ENCODE assay signal across 8 cellular contexts in genomic region chr12:57772429-57773322, GRCh38. TPM values are rescaled to one million over a fixed set of nuclear protein-coding genes. Genes with fewer than 3 reads are reported as not detected.
A peak's percentile ranks its signal among the peaks of the same experiment; 100 is the strongest.
DNase-seq lines count a peak whose midpoint lies in the region; ATAC-seq and TF ChIP-seq lines count a peak whose summit lies in the region.

TSS of gene EEF1AKMT3 (plus strand) at chr12:57772614. CDS start at chr12:57772725, 111 bp downstream.

- H3K36me3 ChIP-seq in DND-41 (ENCODE audit: insufficient read depth, low read length): peaks cover 29% of the 10 kb centered on the region
- H3K36me3 ChIP-seq in KMS-11 (ENCODE audit: insufficient read depth): no peaks in the 10 kb centered on the region; the same call in 1 of the 2 replicates
- H3K36me3 ChIP-seq in mucosa of rectum (ENCODE audit: control insufficient read depth in 2 of 2, insufficient read depth in 2 of 2, low read length in 2 of 2): peaks cover 4 to 7% of the 10 kb centered on the region in 2 donors

- H3K27ac ChIP-seq in DND-41 (ENCODE audit: low read length): peak within 1 kb of the TSS; percentile 88
- peak within 1 kb of the TSS; percentile 93 for H3K27ac ChIP-seq in KMS-11
- peak within 1 kb of the TSS; percentile 98 for H3K27ac ChIP-seq in VCaP
- peak within 1 kb of the TSS; percentile 94 to 98 for H3K27ac ChIP-seq in mucosa of rectum (ENCODE audit: low read depth in 2 of 2, low read length in 2 of 2)

- H3K27me3 ChIP-seq in DND-41 (ENCODE audit: insufficient read depth, low read length, poor library complexity) (no peaks in the 10 kb centered on the region), KMS-11 (ENCODE audit: insufficient read depth, low read depth) (no peaks in the 10 kb centered on the region), mucosa of rectum (ENCODE audit: control insufficient read depth in 2 of 2, insufficient read depth in 2 of 2, low read length in 2 of 2) (no peaks in the 10 kb centered on the region)

- H2AFZ ChIP-seq in DND-41 (ENCODE audit: low read depth, low read length): peak within 1 kb of the TSS; percentile 96
- H2AFZ ChIP-seq in KMS-11 (ENCODE audit: low read depth): peak within 1 kb of the TSS; percentile 95

- H3K9ac ChIP-seq in DND-41 (ENCODE audit: low read depth, low read length): peak within 1 kb of the TSS; percentile 81
- H3K9ac ChIP-seq in KMS-11: peak within 1 kb of the TSS; percentile 98
- peak within 1 kb of the TSS; percentile 88 to 94 for H3K9ac ChIP-seq in mucosa of rectum (ENCODE audit: low read depth in 1 of 2, low read length in 2 of 2)

- peaks cover 15% of the 10 kb centered on the region for H3K79me2 ChIP-seq in DND-41 (ENCODE audit: insufficient read depth, low read length)
- peaks cover 16% of the 10 kb centered on the region; the same call in 1 of the 2 replicates for H3K79me2 ChIP-seq in KMS-11 (ENCODE audit: insufficient read depth, low read depth)

- TF ChIP-seq CTCF in DND-41 (IDR thresholded peaks at IDR 0.05; ENCODE audit: borderline replicate concordance, extremely low read depth, low read length, poor library complexity, severe bottlenecking): no peak
- 0 out of 2 replicates have a peak, but pooled peaks have one; percentile 14 for TF ChIP-seq CTCF in KMS-11 (conservative IDR thresholded peaks at IDR 0.05; ENCODE audit: low read depth, low read length)
- no peak for TF ChIP-seq CTCF in VCaP (conservative IDR thresholded peaks at IDR 0.05)
- no peak for TF ChIP-seq CTCF in GM10266 (IDR thresholded peaks at IDR 0.05; ENCODE audit: control insufficient read depth, insufficient read depth, low read depth, missing control alignments)

- DNase-seq in DND-41 (peak; percentile 60), erythroblast (lab: John Stamatoyannopoulos, UW) (peak; percentile 47 to 55), ureter (ENCODE audit: low spot score) (peak; percentile 80), GM10266 (ENCODE audit: extremely low spot score) (no peak)

- ATAC-seq in DND-41 (ENCODE audit: insufficient read depth, low read depth) (peak; percentile 44), GM21619 (IDR thresholded peaks at IDR 0.05; ENCODE audit: unreplicated experiment) (peak; percentile 7)

- no peaks in the 10 kb centered on the region for H4K20me1 ChIP-seq in DND-41 (ENCODE audit: insufficient read depth, low read length)
- no peaks in the 10 kb centered on the region for H4K20me1 ChIP-seq in KMS-11 (ENCODE audit: insufficient read depth)

- peaks cover 25% of the 10 kb centered on the region for H3K4me1 ChIP-seq in DND-41 (ENCODE audit: insufficient read depth, low read length)
- peaks cover 22% of the 10 kb centered on the region for H3K4me1 ChIP-seq in KMS-11 (ENCODE audit: low read depth, poor library complexity, severe bottlenecking)
- peaks cover 13 to 14% of the 10 kb centered on the region in 2 donors for H3K4me1 ChIP-seq in mucosa of rectum (ENCODE audit: control insufficient read depth in 2 of 2, insufficient read depth in 2 of 2, low read length in 2 of 2)

- TF ChIP-seq POLR2A in erythroblast (IDR thresholded peaks at IDR 0.05; ENCODE audit: low read length): peak; percentile 41

- H3K4me3 ChIP-seq in DND-41 (ENCODE audit: low read depth in 1 of 2, low read length in 2 of 2): peak within 1 kb of the TSS; percentile 56 to 85
- H3K4me3 ChIP-seq in KMS-11 (IDR thresholded peaks at IDR 0.05; ENCODE audit: insufficient read depth, low read depth, low read length): peak within 1 kb of the TSS; percentile 94
- H3K4me3 ChIP-seq in mucosa of rectum (ENCODE audit: low read length in 2 of 2): peak within 1 kb of the TSS; percentile 96 to 99

- H3K4me2 ChIP-seq in DND-41 (ENCODE audit: insufficient read depth, low read length) (peak within 1 kb of the TSS; percentile 96), KMS-11 (peak within 1 kb of the TSS; percentile 97)

- H3K9me3 ChIP-seq in DND-41 (ENCODE audit: insufficient read depth, low read length, severe bottlenecking) (no peaks in the 10 kb centered on the region), mucosa of rectum (ENCODE audit: control insufficient read depth in 2 of 2, low read length in 2 of 2) (no peaks in the 10 kb centered on the region)

RNA-seq across cellular contexts. Expression of gene EEF1AKMT3, which starts in this region (rescaled TPM):
- total RNA-seq in ureter: 9.8 TPM
